24 cellular contexts compared by ENCODE assay signal in genomic region chr5:95743248-95743647, GRCh38. TPM values are rescaled to one million over a fixed set of nuclear protein-coding genes. Genes with fewer than 3 reads are reported as not detected.
DNase-seq lines count a peak whose midpoint lies in the region; ATAC-seq, FAIRE-seq and TF ChIP-seq lines count a peak whose summit lies in the region.
"Had no signal": no experiment of that assay in that cellular context is flagged by ENCODE, and none has a peak within 500 bp of the region (broad histone marks: within the 10 kb centered on the region; RNA-seq: fewer than 3 reads in every experiment).

No MANE protein-coding gene starts in this region.

- TF ChIP-seq POLR2A in K562 (conservative IDR thresholded peaks at IDR 0.05) (0 out of 2 replicates have a peak, but pooled peaks have one; percentile 50), GM12892 (IDR thresholded peaks at IDR 0.05; ENCODE audit: low read depth, low read length) (no peak)

- H2AFZ ChIP-seq in K562 (ENCODE audit: low read depth, low read length), result no peak overlapping the region

- no peak for TF ChIP-seq EP300 in K562 (IDR thresholded peaks at IDR 0.05; ENCODE audit: low read length)

- DNase-seq in Right ventricle myocardium inferior (ENCODE audit: missing footprints) (no peak), right atrium auricular region (ENCODE audit: low spot score) (no peak), K562 (ENCODE audit: extremely low read depth in 1 of 4, low spot score in 3 of 4) (no peak), left lung (no peak), GM12892 (ENCODE audit: insufficient read length) (no peak), substantia nigra (lab: John Stamatoyannopoulos, UW) (no peak)
- no peak for DNase-seq in activated naive CD4-positive, alpha-beta T cell treated with anti-CD3 and anti-CD28 coated beads, Interleukin-2, amount 50 U/mL, for 72 hours (ENCODE audit: low spot score in 2 of 2)
- DNase-seq: ACHN; CD4-positive, alpha-beta T cell; COR-L47; DMS 273 treated with DMSO at 0.1 percent for 48 hours; DMS79 treated with DMSO at 0.1 percent for 48 hours; H9; NCI-H1105; NCI-H146; NCI-H2029 treated with DMSO at 0.1 percent for 48 hours; NCI-H526; OCI-M1; SHP77 treated with DMSO at 0.1 percent for 48 hours; SK-N-SH had no signal

- H3K27ac ChIP-seq in right atrium auricular region (no peak overlapping the region), K562 (ENCODE audit: extremely low read depth, low read depth, low read length) (no peak overlapping the region), left lung (no peak overlapping the region), subcutaneous abdominal adipose tissue (ENCODE audit: low read depth, low read length) (peak overlapping the region; percentile 9), substantia nigra (ENCODE audit: low read depth, low read length, poor library complexity, severe bottlenecking) (no peak overlapping the region)
- H3K27ac ChIP-seq: 22Rv1, BLaER1, KMS-11 had no signal

- TF ChIP-seq RAD21 in K562 (CRISPR knock-in tag; conservative IDR thresholded peaks at IDR 0.05 in 1 of 2, IDR thresholded peaks at IDR 0.05 in 1 of 2), result no peak

- H3K79me2 ChIP-seq in K562 (ENCODE audit: control insufficient read depth, insufficient read depth, low read length), result peaks cover 90% of the 10 kb centered on the region

- peak overlapping the region in 1 of 2 experiments; percentile 78; a peak in 1 of 4 replicates for H3K9ac ChIP-seq in K562 (ENCODE audit: insufficient read depth in 1 of 2, low read depth in 2 of 2, low read length in 2 of 2)
- no peak overlapping the region for H3K9ac ChIP-seq in subcutaneous abdominal adipose tissue (ENCODE audit: low read length in 5 of 5)
- H3K9ac ChIP-seq: BLaER1, KMS-11, SK-N-SH had no signal

- H3K36me3 Mint-ChIP-seq in activated naive CD4-positive, alpha-beta T cell treated with anti-CD3 and anti-CD28 coated beads, Interleukin-2, amount 50 U/mL, for 72 hours, result peaks cover 0 to 7% of the 10 kb centered on the region in 2 donors

- H3K9me3 Mint-ChIP-seq in activated naive CD4-positive, alpha-beta T cell treated with anti-CD3 and anti-CD28 coated beads, Interleukin-2, amount 50 U/mL, for 72 hours, result peaks cover 0 to 6% of the 10 kb centered on the region in 2 donors
- H3K9me3 Mint-ChIP-seq: CD4-positive, alpha-beta T cell; H9 had no signal

- H3K4me2 ChIP-seq in K562 (ENCODE audit: insufficient read depth, low read length), result no peak overlapping the region
- H3K4me2 ChIP-seq: BLaER1, KMS-11, SK-N-SH had no signal

- intact Hi-C loops in Right ventricle myocardium inferior (cut with DNase I) (no loop called here), K562 (cut with micrococcal nuclease) (loop anchor here (5.0 kb wide), 1 partner anchor 41 kb away; no protein-coding TSS in a partner anchor), left lung (cut with DNase I) (no loop called here)

- WGBS in K562 (ENCODE audit: insufficient coverage, low coverage, missing lambda C conversion rate), result 65% methylated on average over 2 of the region's 2 CpGs

- H3K4me3 ChIP-seq in right atrium auricular region (no peak overlapping the region), K562 (no peak overlapping the region), left lung (no peak overlapping the region), subcutaneous abdominal adipose tissue (ENCODE audit: low read depth in 1 of 5, low read length in 5 of 5) (no peak overlapping the region)
- H3K4me3 ChIP-seq: BLaER1 had no signal

- H3K27ac Mint-ChIP-seq in activated naive CD4-positive, alpha-beta T cell treated with anti-CD3 and anti-CD28 coated beads, Interleukin-2, amount 50 U/mL, for 72 hours, result no peak overlapping the region
- H3K27ac Mint-ChIP-seq: CD4-positive, alpha-beta T cell; H9 had no signal

- FAIRE-seq in K562 (lab: Jason Lieb, UNC) (no peak), GM12892 (lab: Jason Lieb, UNC) (no peak)

- peaks cover 0 to 10% of the 10 kb centered on the region in 2 donors for H3K4me1 ChIP-seq in right atrium auricular region
- peaks cover 4% of the 10 kb centered on the region in 2 experiments; a peak in 3 of 5 replicates for H3K4me1 ChIP-seq in K562 (replicated peaks in 1 of 2; ENCODE audit: control insufficient read depth in 2 of 2, insufficient read depth in 2 of 2, low read length in 2 of 2)
- peaks cover 0 to 4% of the 10 kb centered on the region in 2 donors for H3K4me1 ChIP-seq in left lung
- H3K4me1 ChIP-seq in subcutaneous abdominal adipose tissue (ENCODE audit: control insufficient read depth in 5 of 5, insufficient read depth in 5 of 5, low read length in 5 of 5), result peaks cover 3 to 39% (median 17%) of the 10 kb centered on the region in 5 donors

- H3K27me3 ChIP-seq in right atrium auricular region, result no peaks in the 10 kb centered on the region
- no peaks in the 10 kb centered on the region for H3K27me3 ChIP-seq in K562 (ENCODE audit: control insufficient read depth in 2 of 2, insufficient read depth in 2 of 2, low read length in 2 of 2)
- H3K27me3 ChIP-seq in left lung, result no peaks in the 10 kb centered on the region
- no peaks in the 10 kb centered on the region for H3K27me3 ChIP-seq in subcutaneous abdominal adipose tissue (ENCODE audit: control insufficient read depth in 5 of 5, insufficient read depth in 4 of 5, low read length in 5 of 5)
- H3K27me3 ChIP-seq: BLaER1 had no signal

- ATAC-seq in Right ventricle myocardium inferior (peak; percentile 38), K562 (peak; percentile 62), left lung (peak; percentile 76)
- no peak for ATAC-seq in activated naive CD4-positive, alpha-beta T cell treated with anti-CD3 and anti-CD28 coated beads, Interleukin-2, amount 50 U/mL, for 72 hours

- H4K20me1 ChIP-seq in K562 (replicated peaks; ENCODE audit: control insufficient read depth, insufficient read depth, low read length), result no peaks in the 10 kb centered on the region

- POLR2A ChIA-PET in K562 (lab: Yijun Ruan, JAX), result interaction anchor here (0.6 to 2.3 kb wide), 4 partner anchors 8 to 332 kb away, joined by 3 to 13 read pairs (median 4); partner anchors contain the start of gene RFESD

- TF ChIP-seq CTCF in right atrium auricular region (IDR thresholded peaks at IDR 0.05) (no peak), K562 (IDR thresholded peaks at IDR 0.05 in 2 of 3, conservative IDR thresholded peaks at IDR 0.05 in 1 of 3; ENCODE audit: insufficient read depth in 2 of 3, low read depth in 1 of 3, low read length in 3 of 3) (no peak), left lung (IDR thresholded peaks at IDR 0.05) (no peak)

- H3K36me3 ChIP-seq in right atrium auricular region (peaks cover 27% of the 10 kb centered on the region), K562 (ENCODE audit: control insufficient read depth, insufficient read depth, low read length) (peaks cover 91% of the 10 kb centered on the region), left lung (no peaks in the 10 kb centered on the region), subcutaneous abdominal adipose tissue (ENCODE audit: control insufficient read depth in 5 of 5, insufficient read depth in 5 of 5, low read length in 5 of 5) (peaks cover 6 to 38% (median 32%) of the 10 kb centered on the region in 5 donors)

- H3K9me3 ChIP-seq in right atrium auricular region (no peaks in the 10 kb centered on the region), K562 (replicated peaks; ENCODE audit: control insufficient read depth, insufficient read depth, low read depth, low read length) (no peaks in the 10 kb centered on the region), left lung (no peaks in the 10 kb centered on the region), subcutaneous abdominal adipose tissue (ENCODE audit: control insufficient read depth in 5 of 5, low read length in 5 of 5) (no peaks in the 10 kb centered on the region)
- H3K9me3 ChIP-seq: SK-N-SH had no signal

- CTCF ChIA-PET in K562 (lab: Yijun Ruan, JAX; ENCODE audit: low intra/inter-chr PET ratio), result no interaction called here

- H3K9me1 ChIP-seq in K562 (ENCODE audit: control insufficient read depth, insufficient read depth, low read length), result no peaks in the 10 kb centered on the region

- in situ Hi-C loops in K562 (cut with MboI), result no loop called here

- no TSS peak for BruUV-seq in K562 (replicated peaks; lab: Mats Ljungman, UMichigan)

TF ChIP-seq in K562, 482 proteins besides CTCF, POLR2A, EP300 and RAD21 (continues in another document):
- no peak for TF ChIP-seq RBM15 (IDR thresholded peaks at IDR 0.05; ENCODE audit: insufficient read depth, low read length)
- 0 out of 2 replicates have a peak, but pooled peaks have one; percentile 13 for TF ChIP-seq THRB (CRISPR knock-in tag; conservative IDR thresholded peaks at IDR 0.05)

RNA-seq across cellular contexts. Expression of gene RHOBTB3, which starts 12.1 kb away (rescaled TPM):
- total RNA-seq in Right ventricle myocardium inferior, result 76.5 TPM
- total RNA-seq in right atrium auricular region, result 10 to 100 TPM; 56.2 to 89.9 TPM
- 221 and 302 TPM in 2 replicates for total RNA-seq in K562 (2011; cell fraction: chromatin; rRNA removed; ENCODE audit: low replicate concordance)
- 117 and 137 TPM in 2 replicates for total RNA-seq in K562 (2011; cell fraction: nucleolus; rRNA removed)
- total RNA-seq in K562 (2011; cell fraction: nucleoplasm; rRNA removed), result 147 and 234 TPM in 2 replicates
- total RNA-seq in K562 (2014; rRNA removed), result 107 and 112 TPM in 2 replicates
- 142 and 164 TPM in 2 replicates for total RNA-seq in K562 (2014; rRNA removed; fragmentation: Illumina TruSeq; extraction: Trizol)
- 133 and 143 TPM in 2 replicates for total RNA-seq in K562 (2015; rRNA removed; fragmentation: Illumina TruSeq; extraction: Trizol)
- total RNA-seq in K562 (2021), result 124 and 142 TPM in 2 replicates
- 128 and 166 TPM in 2 replicates for polyA plus RNA-seq in K562 (2011; rRNA removed)
- 180 and 257 TPM in 2 replicates for polyA plus RNA-seq in K562 (2011; cell fraction: cytosol; rRNA removed)
- polyA plus RNA-seq in K562 (2011; cell fraction: nucleus; rRNA removed), result 207 and 234 TPM in 2 replicates
- 73.9 and 97.8 TPM in 2 replicates for polyA plus RNA-seq in K562 (2012)
- 111 and 115 TPM in 2 replicates for polyA plus RNA-seq in K562 (2014; fragmentation: Illumina TruSeq; extraction: Trizol)
- 10 to 100 TPM; 39.7 to 53.0 TPM for polyA plus RNA-seq in K562 (2014; fragmentation: Nextera tagmentation; extraction: Ambion mirVana)
- polyA plus RNA-seq in K562 (2014; rRNA removed), result 78.4 and 81.2 TPM in 2 replicates
- 373 and 438 TPM in 2 replicates for polyA minus RNA-seq in K562 (2011; rRNA and poly(A)+ RNA removed)
- polyA minus RNA-seq in K562 (2011; cell fraction: cytosol; rRNA and poly(A)+ RNA removed), result 200 and 263 TPM in 2 replicates
- 246 and 302 TPM in 2 replicates for polyA minus RNA-seq in K562 (2011; cell fraction: nucleus; rRNA and poly(A)+ RNA removed)
- total RNA-seq in left lung, result 10 to 100 TPM; 26.5 to 93.0 TPM
- 2.5 TPM for polyA plus RNA-seq in GM12892 (2012; ENCODE audit: missing spikeins)
- total RNA-seq in activated naive CD4-positive, alpha-beta T cell treated with anti-CD3 and anti-CD28 coated beads, Interleukin-2, amount 50 U/mL, for 72 hours, result 1 to 10 TPM; 6.6 to 9.7 TPM

Comparison
In these comparisons a context has a peak if more than half of its experiments do, and no peak if none do; other contexts are left out.
1. ATAC-seq: peak in Right ventricle myocardium inferior (single experiment), K562 (single experiment) and left lung (single experiment); none in activated naive CD4-positive, alpha-beta T cell treated with anti-CD3 and anti-CD28 coated beads, Interleukin-2, amount 50 U/mL, for 72 hours (0 of 2).